10 cellular contexts compared by ENCODE assay signal in the genomic region with DNA sequence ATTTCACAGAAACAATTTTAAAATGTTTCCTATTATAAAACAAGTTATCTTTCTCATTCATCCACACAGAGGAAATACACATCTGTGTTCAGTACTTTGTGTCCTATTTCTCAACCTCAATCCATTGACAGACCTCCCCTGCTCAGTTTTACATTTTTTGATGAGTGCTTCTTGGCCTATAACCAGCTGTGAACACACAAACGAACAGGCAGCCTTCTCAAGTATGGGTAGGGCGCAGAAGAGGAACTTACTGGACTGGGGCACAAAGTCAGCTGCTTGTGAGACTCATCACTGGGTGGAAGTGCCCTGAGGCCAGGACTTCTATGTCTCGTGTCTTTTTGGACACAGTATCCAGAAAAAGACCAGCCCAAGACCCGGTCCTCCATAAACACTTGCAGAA. TPM values are rescaled to one million over a fixed set of nuclear protein-coding genes. Genes with fewer than 3 reads are reported as not detected.
DNase-seq lines count a peak whose midpoint lies in the region; ATAC-seq, FAIRE-seq and TF ChIP-seq lines count a peak whose summit lies in the region.
"Had no signal": no experiment of that assay in that cellular context is flagged by ENCODE, and none has a peak within 500 bp of the region (broad histone marks: within the 10 kb centered on the region; RNA-seq: fewer than 3 reads in every experiment).

No MANE protein-coding gene starts in this region.

- no peak for TF ChIP-seq POLR2A in testis (IDR thresholded peaks at IDR 0.05)

- intact Hi-C loops in testis (cut with DNase I; ENCODE audit: low total_unique reads), result no loop called here

- DNase-seq in AG08395 (ENCODE audit: low spot score) (peak; percentile 47), NOMO-1 treated with dmso at 0.1 percent for 144 hours (lab: John Stamatoyannopoulos, UW; ENCODE audit: unreplicated experiment) (peak; percentile 35), dedifferentiated amniotic fluid mesenchymal stem cell (ENCODE audit: extremely low spot score) (peak; percentile 66), medulla oblongata (ENCODE audit: extremely low spot score) (peak; percentile 45), testis (no peak), urothelium cell line (ENCODE audit: low spot score) (no peak)
- no peak for DNase-seq in activated CD4-positive, alpha-beta T cell treated with anti-CD3 and anti-CD28 coated beads, Interleukin-2, amount 50 U/mL, for 48 hours
- DNase-seq: NCI-H1105 had no signal

- WGBS in testis, 2 donors, result 60 to 74% methylated on average over 4 of the region's 4 CpGs

- H3K36me3 ChIP-seq in testis (ENCODE audit: low read depth, missing control alignments), result no peaks in the 10 kb centered on the region

- ATAC-seq in HG03354 (IDR thresholded peaks at IDR 0.05; ENCODE audit: poor library complexity, severe bottlenecking, unreplicated experiment), result no peak

- no peak for TF ChIP-seq CTCF in testis (IDR thresholded peaks at IDR 0.05)

- no peak overlapping the region for H3K4me3 ChIP-seq in testis
- H3K4me3 ChIP-seq: BLaER1 treated with 17β-estradiol and CSF1 and Interleukin-3, amounts not matched to agents 10 nM and 100 nM had no signal

- no peaks in the 10 kb centered on the region for H3K27me3 ChIP-seq in testis

- FAIRE-seq in urothelium cell line (lab: Jason Lieb, UNC), result no peak

- no peaks in the 10 kb centered on the region for H3K9me3 ChIP-seq in testis

- H3K27ac ChIP-seq in testis, result no peak overlapping the region
- H3K27ac ChIP-seq: BLaER1 treated with 17β-estradiol and CSF1 and Interleukin-3, amounts not matched to agents 10 nM and 100 nM had no signal

- H3K4me1 ChIP-seq in testis, result peaks cover 29% of the 10 kb centered on the region

RNA-seq across cellular contexts. Expression of a gene that starts 2.8 kb away (rescaled TPM):
- total RNA-seq in testis, result 10 to 100 TPM; 19.8 to 21.7 TPM
- polyA plus RNA-seq in testis (ENCODE audit: insufficient read depth, low read depth, low replicate concordance), result 18.4 TPM

RNA-seq across cellular contexts. Expression of a gene that starts 37.8 kb away (rescaled TPM):
- total RNA-seq in testis, result 1 to 10 TPM; 1.7 to 1.9 TPM
- polyA plus RNA-seq in testis (ENCODE audit: insufficient read depth, low read depth, low replicate concordance), result not detected

Comparison
In these comparisons a context has a peak if more than half of its experiments do, and no peak if none do; other contexts are left out.
1. DNase-seq: peak in AG08395 (single experiment), NOMO-1 treated with dmso at 0.1 percent for 144 hours (single experiment), dedifferentiated amniotic fluid mesenchymal stem cell (single experiment) and medulla oblongata (single experiment); none in activated CD4-positive, alpha-beta T cell treated with anti-CD3 and anti-CD28 coated beads, Interleukin-2, amount 50 U/mL, for 48 hours (0 of 2), testis (single experiment) and urothelium cell line (single experiment).